1 cellular context compared by ENCODE assay signal in the genomic region with DNA sequence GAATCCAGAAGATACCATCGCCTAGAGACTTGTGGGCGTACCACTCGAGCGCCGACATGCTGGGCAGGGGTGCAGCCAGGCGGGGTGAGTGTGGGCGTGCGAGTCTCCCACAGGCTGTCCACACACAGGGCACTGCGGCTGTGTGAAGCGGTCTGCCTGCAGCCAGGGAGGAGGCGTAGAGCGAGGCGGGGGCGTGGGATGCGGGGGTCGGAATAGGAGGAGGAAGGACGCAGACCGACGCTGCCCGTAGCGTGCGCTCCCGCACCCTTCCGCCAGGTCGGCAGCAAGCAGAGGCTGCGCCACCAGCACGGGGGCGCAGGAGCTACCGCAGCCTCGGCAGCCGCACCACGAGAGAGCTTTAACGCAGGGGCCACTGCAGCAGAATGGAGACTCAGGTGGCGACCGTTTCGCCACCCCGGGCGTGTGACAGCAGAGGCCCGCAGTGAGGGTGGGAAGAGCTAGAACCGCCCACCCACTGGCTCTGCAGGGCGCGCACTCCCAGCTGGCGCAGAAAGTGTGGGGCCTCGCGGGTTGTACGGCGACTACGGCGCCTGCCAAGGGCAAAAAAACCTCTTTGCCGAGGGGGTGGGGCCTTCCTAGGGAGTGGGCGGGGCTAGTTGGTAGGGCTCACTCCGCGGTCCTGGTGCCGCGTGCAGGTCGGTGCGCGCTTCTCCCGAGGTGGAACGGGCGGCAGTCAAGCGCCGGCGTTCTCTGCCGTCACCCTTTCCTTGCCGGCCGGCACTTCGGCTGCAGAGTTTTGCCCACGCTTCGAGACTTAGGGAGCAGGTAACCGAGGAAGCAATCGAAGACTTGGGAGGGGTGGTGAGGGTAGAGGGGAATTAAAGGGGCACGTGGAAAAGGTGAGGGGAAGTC.
TF ChIP-seq lines count a peak whose summit lies in the region.

A gene (minus strand): TSS at position 537 of the 873 bp plus-strand sequence. CDS start 479 bp downstream, at position 58.
A gene with protein sequence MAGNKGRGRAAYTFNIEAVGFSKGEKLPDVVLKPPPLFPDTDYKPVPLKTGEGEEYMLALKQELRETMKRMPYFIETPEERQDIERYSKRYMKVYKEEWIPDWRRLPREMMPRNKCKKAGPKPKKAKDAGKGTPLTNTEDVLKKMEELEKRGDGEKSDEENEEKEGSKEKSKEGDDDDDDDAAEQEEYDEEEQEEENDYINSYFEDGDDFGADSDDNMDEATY (plus strand): TSS at position 630 of the 873 bp plus-strand sequence. CDS start 10,704 bp downstream, outside the sequence.

TF ChIP-seq in GM12878, 131 proteins besides CTCF, POLR2A, EP300 and RAD21 (continues in another document):
- TF ChIP-seq, protein P1, sequence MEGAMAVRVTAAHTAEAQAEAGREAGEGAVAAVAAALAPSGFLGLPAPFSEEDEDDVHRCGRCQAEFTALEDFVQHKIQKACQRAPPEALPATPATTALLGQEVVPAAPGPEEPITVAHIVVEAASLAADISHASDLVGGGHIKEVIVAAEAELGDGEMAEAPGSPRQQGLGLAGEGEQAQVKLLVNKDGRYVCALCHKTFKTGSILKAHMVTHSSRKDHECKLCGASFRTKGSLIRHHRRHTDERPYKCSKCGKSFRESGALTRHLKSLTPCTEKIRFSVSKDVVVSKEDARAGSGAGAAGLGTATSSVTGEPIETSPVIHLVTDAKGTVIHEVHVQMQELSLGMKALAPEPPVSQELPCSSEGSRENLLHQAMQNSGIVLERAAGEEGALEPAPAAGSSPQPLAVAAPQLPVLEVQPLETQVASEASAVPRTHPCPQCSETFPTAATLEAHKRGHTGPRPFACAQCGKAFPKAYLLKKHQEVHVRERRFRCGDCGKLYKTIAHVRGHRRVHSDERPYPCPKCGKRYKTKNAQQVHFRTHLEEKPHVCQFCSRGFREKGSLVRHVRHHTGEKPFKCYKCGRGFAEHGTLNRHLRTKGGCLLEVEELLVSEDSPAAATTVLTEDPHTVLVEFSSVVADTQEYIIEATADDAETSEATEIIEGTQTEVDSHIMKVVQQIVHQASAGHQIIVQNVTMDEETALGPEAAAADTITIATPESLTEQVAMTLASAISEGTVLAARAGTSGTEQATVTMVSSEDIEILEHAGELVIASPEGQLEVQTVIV (IDR thresholded peaks at IDR 0.05; ENCODE audit: borderline replicate concordance, partially characterized antibody) = peak; percentile 51
- TF ChIP-seq EZH2 (IDR thresholded peaks at IDR 0.05; ENCODE audit: borderline replicate concordance, control insufficient read depth, low read depth, low read length) (no peak), WRNIP1 (IDR thresholded peaks at IDR 0.05; ENCODE audit: borderline replicate concordance, low read depth, low read length) (no peak), BMI1 (IDR thresholded peaks at IDR 0.05; ENCODE audit: borderline replicate concordance) (no peak), NRF1 (conservative IDR thresholded peaks at IDR 0.05; ENCODE audit: low read depth, low read length) (no peak), RBBP5 (conservative IDR thresholded peaks at IDR 0.05) (no peak), CHD2 (IDR thresholded peaks at IDR 0.05; ENCODE audit: borderline replicate concordance, low read depth, low read length) (peak; percentile 80), KLF5 (IDR thresholded peaks at IDR 0.05; ENCODE audit: partially characterized antibody) (peak; percentile 44), SMAD1 (IDR thresholded peaks at IDR 0.05; ENCODE audit: low read depth, partially characterized antibody) (no peak), IKZF1 (conservative IDR thresholded peaks at IDR 0.05) (peak; percentile 87), DPF2 (IDR thresholded peaks at IDR 0.05) (peak; percentile 90), ZNF207 (IDR thresholded peaks at IDR 0.05; ENCODE audit: borderline replicate concordance) (peak; percentile 60; the same call in 1 of the 2 replicates), STAT1 (conservative IDR thresholded peaks at IDR 0.05) (no peak), RB1 (IDR thresholded peaks at IDR 0.05; ENCODE audit: borderline replicate concordance) (no peak; the same call in 1 of the 2 replicates), GATAD2B (conservative IDR thresholded peaks at IDR 0.05; ENCODE audit: low read depth) (peak; percentile 92), POLR2AphosphoS2 (IDR thresholded peaks at IDR 0.05; ENCODE audit: low read depth, low read length) (peak; percentile 90; the same call in 1 of the 2 replicates), EED (IDR thresholded peaks at IDR 0.05; ENCODE audit: low read depth) (peak; percentile 33; the same call in 1 of the 2 replicates), YY1 (IDR thresholded peaks at IDR 0.05; ENCODE audit: low read depth, low read length) (peak; percentile 46; the same call in 1 of the 2 replicates), CBX3 (IDR thresholded peaks at IDR 0.05; ENCODE audit: borderline replicate concordance, low read depth) (no peak), HDGF (IDR thresholded peaks at IDR 0.05) (no peak), HDAC2 (IDR thresholded peaks at IDR 0.05) (no peak), FOS (IDR thresholded peaks at IDR 0.05; ENCODE audit: borderline replicate concordance, extremely low read depth, insufficient read length) (no peak), TCF7 (IDR thresholded peaks at IDR 0.05; ENCODE audit: borderline replicate concordance) (no peak), ESRRA (IDR thresholded peaks at IDR 0.05; ENCODE audit: low read length) (no peak), MYB (IDR thresholded peaks at IDR 0.05; ENCODE audit: borderline replicate concordance, low read depth, low read length) (no peak), FOXM1 (IDR thresholded peaks at IDR 0.05; ENCODE audit: low read depth, low read length) (no peak), TARDBP (IDR thresholded peaks at IDR 0.05; ENCODE audit: borderline replicate concordance) (no peak; the same call in 1 of the 2 replicates), SMC3 (IDR thresholded peaks at IDR 0.05; ENCODE audit: borderline replicate concordance, low read length) (no peak), SUPT20H (IDR thresholded peaks at IDR 0.05; ENCODE audit: borderline replicate concordance, control insufficient read depth, low read depth, low read length) (no peak), BCL11A (IDR thresholded peaks at IDR 0.05; ENCODE audit: low read depth, low read length) (no peak), CHD4 (IDR thresholded peaks at IDR 0.05) (no peak), NFIC (IDR thresholded peaks at IDR 0.05; ENCODE audit: low read depth, low read length) (no peak), ASH2L (IDR thresholded peaks at IDR 0.05; ENCODE audit: borderline replicate concordance, low read depth) (peak; percentile 79; the same call in 1 of the 2 replicates), LARP7 (IDR thresholded peaks at IDR 0.05) (peak; percentile 96), MTA3 (IDR thresholded peaks at IDR 0.05; ENCODE audit: borderline replicate concordance, low read length) (no peak; the same call in 1 of the 2 replicates), KAT2A (conservative IDR thresholded peaks at IDR 0.05; ENCODE audit: control insufficient read depth, low read depth, low read length) (no peak)
- TF ChIP-seq, protein P2, sequence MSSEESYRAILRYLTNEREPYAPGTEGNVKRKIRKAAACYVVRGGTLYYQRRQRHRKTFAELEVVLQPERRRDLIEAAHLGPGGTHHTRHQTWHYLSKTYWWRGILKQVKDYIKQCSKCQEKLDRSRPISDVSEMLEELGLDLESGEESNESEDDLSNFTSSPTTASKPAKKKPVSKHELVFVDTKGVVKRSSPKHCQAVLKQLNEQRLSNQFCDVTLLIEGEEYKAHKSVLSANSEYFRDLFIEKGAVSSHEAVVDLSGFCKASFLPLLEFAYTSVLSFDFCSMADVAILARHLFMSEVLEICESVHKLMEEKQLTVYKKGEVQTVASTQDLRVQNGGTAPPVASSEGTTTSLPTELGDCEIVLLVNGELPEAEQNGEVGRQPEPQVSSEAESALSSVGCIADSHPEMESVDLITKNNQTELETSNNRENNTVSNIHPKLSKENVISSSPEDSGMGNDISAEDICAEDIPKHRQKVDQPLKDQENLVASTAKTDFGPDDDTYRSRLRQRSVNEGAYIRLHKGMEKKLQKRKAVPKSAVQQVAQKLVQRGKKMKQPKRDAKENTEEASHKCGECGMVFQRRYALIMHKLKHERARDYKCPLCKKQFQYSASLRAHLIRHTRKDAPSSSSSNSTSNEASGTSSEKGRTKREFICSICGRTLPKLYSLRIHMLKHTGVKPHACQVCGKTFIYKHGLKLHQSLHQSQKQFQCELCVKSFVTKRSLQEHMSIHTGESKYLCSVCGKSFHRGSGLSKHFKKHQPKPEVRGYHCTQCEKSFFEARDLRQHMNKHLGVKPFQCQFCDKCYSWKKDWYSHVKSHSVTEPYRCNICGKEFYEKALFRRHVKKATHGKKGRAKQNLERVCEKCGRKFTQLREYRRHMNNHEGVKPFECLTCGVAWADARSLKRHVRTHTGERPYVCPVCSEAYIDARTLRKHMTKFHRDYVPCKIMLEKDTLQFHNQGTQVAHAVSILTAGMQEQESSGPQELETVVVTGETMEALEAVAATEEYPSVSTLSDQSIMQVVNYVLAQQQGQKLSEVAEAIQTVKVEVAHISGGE (CRISPR knock-in tag; IDR thresholded peaks at IDR 0.05) = no peak
- TF ChIP-seq, protein P3, sequence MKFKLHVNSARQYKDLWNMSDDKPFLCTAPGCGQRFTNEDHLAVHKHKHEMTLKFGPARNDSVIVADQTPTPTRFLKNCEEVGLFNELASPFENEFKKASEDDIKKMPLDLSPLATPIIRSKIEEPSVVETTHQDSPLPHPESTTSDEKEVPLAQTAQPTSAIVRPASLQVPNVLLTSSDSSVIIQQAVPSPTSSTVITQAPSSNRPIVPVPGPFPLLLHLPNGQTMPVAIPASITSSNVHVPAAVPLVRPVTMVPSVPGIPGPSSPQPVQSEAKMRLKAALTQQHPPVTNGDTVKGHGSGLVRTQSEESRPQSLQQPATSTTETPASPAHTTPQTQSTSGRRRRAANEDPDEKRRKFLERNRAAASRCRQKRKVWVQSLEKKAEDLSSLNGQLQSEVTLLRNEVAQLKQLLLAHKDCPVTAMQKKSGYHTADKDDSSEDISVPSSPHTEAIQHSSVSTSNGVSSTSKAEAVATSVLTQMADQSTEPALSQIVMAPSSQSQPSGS (IDR thresholded peaks at IDR 0.05; ENCODE audit: low read length) = no peak
- TF ChIP-seq, protein P4, sequence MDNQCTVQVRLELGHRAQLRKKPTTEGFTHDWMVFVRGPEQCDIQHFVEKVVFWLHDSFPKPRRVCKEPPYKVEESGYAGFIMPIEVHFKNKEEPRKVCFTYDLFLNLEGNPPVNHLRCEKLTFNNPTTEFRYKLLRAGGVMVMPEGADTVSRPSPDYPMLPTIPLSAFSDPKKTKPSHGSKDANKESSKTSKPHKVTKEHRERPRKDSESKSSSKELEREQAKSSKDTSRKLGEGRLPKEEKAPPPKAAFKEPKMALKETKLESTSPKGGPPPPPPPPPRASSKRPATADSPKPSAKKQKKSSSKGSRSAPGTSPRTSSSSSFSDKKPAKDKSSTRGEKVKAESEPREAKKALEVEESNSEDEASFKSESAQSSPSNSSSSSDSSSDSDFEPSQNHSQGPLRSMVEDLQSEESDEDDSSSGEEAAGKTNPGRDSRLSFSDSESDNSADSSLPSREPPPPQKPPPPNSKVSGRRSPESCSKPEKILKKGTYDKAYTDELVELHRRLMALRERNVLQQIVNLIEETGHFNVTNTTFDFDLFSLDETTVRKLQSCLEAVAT (IDR thresholded peaks at IDR 0.05) = peak; percentile 74
- TF ChIP-seq, protein P5, sequence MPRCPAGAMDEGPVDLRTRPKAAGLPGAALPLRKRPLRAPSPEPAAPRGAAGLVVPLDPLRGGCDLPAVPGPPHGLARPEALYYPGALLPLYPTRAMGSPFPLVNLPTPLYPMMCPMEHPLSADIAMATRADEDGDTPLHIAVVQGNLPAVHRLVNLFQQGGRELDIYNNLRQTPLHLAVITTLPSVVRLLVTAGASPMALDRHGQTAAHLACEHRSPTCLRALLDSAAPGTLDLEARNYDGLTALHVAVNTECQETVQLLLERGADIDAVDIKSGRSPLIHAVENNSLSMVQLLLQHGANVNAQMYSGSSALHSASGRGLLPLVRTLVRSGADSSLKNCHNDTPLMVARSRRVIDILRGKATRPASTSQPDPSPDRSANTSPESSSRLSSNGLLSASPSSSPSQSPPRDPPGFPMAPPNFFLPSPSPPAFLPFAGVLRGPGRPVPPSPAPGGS (IDR thresholded peaks at IDR 0.05; ENCODE audit: borderline replicate concordance, insufficient read depth, low read depth, low read length, poor library complexity, severe bottlenecking) = no peak
- TF ChIP-seq, protein P6, sequence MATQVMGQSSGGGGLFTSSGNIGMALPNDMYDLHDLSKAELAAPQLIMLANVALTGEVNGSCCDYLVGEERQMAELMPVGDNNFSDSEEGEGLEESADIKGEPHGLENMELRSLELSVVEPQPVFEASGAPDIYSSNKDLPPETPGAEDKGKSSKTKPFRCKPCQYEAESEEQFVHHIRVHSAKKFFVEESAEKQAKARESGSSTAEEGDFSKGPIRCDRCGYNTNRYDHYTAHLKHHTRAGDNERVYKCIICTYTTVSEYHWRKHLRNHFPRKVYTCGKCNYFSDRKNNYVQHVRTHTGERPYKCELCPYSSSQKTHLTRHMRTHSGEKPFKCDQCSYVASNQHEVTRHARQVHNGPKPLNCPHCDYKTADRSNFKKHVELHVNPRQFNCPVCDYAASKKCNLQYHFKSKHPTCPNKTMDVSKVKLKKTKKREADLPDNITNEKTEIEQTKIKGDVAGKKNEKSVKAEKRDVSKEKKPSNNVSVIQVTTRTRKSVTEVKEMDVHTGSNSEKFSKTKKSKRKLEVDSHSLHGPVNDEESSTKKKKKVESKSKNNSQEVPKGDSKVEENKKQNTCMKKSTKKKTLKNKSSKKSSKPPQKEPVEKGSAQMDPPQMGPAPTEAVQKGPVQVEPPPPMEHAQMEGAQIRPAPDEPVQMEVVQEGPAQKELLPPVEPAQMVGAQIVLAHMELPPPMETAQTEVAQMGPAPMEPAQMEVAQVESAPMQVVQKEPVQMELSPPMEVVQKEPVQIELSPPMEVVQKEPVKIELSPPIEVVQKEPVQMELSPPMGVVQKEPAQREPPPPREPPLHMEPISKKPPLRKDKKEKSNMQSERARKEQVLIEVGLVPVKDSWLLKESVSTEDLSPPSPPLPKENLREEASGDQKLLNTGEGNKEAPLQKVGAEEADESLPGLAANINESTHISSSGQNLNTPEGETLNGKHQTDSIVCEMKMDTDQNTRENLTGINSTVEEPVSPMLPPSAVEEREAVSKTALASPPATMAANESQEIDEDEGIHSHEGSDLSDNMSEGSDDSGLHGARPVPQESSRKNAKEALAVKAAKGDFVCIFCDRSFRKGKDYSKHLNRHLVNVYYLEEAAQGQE (IDR thresholded peaks at IDR 0.05; ENCODE audit: low read depth, low read length) = no peak
- TF ChIP-seq, protein P7, sequence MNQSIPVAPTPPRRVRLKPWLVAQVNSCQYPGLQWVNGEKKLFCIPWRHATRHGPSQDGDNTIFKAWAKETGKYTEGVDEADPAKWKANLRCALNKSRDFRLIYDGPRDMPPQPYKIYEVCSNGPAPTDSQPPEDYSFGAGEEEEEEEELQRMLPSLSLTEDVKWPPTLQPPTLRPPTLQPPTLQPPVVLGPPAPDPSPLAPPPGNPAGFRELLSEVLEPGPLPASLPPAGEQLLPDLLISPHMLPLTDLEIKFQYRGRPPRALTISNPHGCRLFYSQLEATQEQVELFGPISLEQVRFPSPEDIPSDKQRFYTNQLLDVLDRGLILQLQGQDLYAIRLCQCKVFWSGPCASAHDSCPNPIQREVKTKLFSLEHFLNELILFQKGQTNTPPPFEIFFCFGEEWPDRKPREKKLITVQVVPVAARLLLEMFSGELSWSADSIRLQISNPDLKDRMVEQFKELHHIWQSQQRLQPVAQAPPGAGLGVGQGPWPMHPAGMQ (IDR thresholded peaks at IDR 0.05; ENCODE audit: borderline replicate concordance) = no peak
